In the genomic region with DNA sequence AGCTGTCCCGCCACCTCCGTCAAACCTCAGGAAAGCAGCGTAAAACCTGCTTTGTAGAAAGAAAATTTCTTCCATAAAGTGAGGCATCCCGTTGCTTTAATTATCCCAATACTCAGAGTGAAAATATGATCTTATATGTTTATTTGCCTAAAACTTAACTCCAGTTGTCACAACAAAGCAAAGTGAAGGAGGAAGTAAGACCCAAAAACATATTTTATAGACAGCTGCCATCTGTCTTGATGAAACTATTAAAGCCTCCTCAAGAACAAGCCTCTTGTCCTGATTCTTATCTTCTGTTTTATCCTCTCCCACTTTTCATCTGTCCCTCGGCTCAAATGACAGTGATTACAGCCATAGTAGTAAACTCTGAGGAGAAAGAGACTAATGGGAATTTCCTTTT, we compare ENCODE assay signal across 23 cellular contexts. TPM values are rescaled to one million over a fixed set of nuclear protein-coding genes. Genes with fewer than 3 reads are reported as not detected.
DNase-seq lines count a peak whose midpoint lies in the region; ATAC-seq and TF ChIP-seq lines count a peak whose summit lies in the region.
"Had no signal": no experiment of that assay in that cellular context is flagged by ENCODE, and none has a peak within 500 bp of the region (broad histone marks: within the 10 kb centered on the region; RNA-seq: fewer than 3 reads in every experiment).

No MANE protein-coding gene starts in this region.

- no peak for TF ChIP-seq CTCF in mesothelial cell of epicardium (IDR thresholded peaks at IDR 0.05; ENCODE audit: unreplicated experiment)
- TF ChIP-seq CTCF in type B pancreatic cell (conservative IDR thresholded peaks at IDR 0.05), result no peak

- no peaks in the 10 kb centered on the region for H3K9me3 Mint-ChIP-seq in mesothelial cell of epicardium
- no peaks in the 10 kb centered on the region for H3K9me3 Mint-ChIP-seq in type B pancreatic cell
- H3K9me3 Mint-ChIP-seq: endodermal cell; immature natural killer cell; natural killer cell treated with Interleukin-12 subunit alpha and Interleukin-12 subunit beta and Interleukin-15 and Interleukin-18, amount 100 ng/mL, for 72 hours; T-helper 1 cell treated with Interleukin-12 subunit alpha and Interleukin-12 subunit beta and Interleukin-4 antibody, amounts not matched to agents 30 μg/mL and 1 μg/mL, for 36 hours had no signal

- H3K4me3 Mint-ChIP-seq in mesothelial cell of epicardium, result no peak overlapping the region
- peak overlapping the region; percentile 31 for H3K4me3 Mint-ChIP-seq in type B pancreatic cell
- H3K4me3 Mint-ChIP-seq: endodermal cell; immature natural killer cell; natural killer cell treated with Interleukin-12 subunit alpha and Interleukin-12 subunit beta and Interleukin-15 and Interleukin-18, amount 100 ng/mL, for 72 hours; T-helper 1 cell treated with Interleukin-12 subunit alpha and Interleukin-12 subunit beta and Interleukin-4 antibody, amounts not matched to agents 30 μg/mL and 1 μg/mL, for 36 hours had no signal

- H3K4me1 Mint-ChIP-seq in mesothelial cell of epicardium (peaks cover 45% of the 10 kb centered on the region), type B pancreatic cell (ENCODE audit: unreplicated experiment) (peaks cover 50% of the 10 kb centered on the region)

- no peaks in the 10 kb centered on the region for H3K36me3 Mint-ChIP-seq in mesothelial cell of epicardium
- no peaks in the 10 kb centered on the region for H3K36me3 Mint-ChIP-seq in type B pancreatic cell
- H3K36me3 Mint-ChIP-seq: immature natural killer cell; natural killer cell treated with Interleukin-12 subunit alpha and Interleukin-12 subunit beta and Interleukin-15 and Interleukin-18, amount 100 ng/mL, for 72 hours had no signal

- ATAC-seq in HG03378 (IDR thresholded peaks at IDR 0.05; ENCODE audit: unreplicated experiment) (no peak), HG02610 (IDR thresholded peaks at IDR 0.05; ENCODE audit: unreplicated experiment) (no peak)
- ATAC-seq: left lobe of liver; natural killer cell treated with Interleukin-12 subunit alpha and Interleukin-12 subunit beta and Interleukin-15 and Interleukin-18, amount 100 ng/mL, for 72 hours; sciatic nerve had no signal

- H3K27me3 Mint-ChIP-seq in mesothelial cell of epicardium (ENCODE audit: low read depth) (no peaks in the 10 kb centered on the region), type B pancreatic cell (no peaks in the 10 kb centered on the region)
- H3K27me3 Mint-ChIP-seq: natural killer cell treated with Interleukin-12 subunit alpha and Interleukin-12 subunit beta and Interleukin-15 and Interleukin-18, amount 100 ng/mL, for 72 hours had no signal

- peak overlapping the region; percentile 86 for H3K27ac Mint-ChIP-seq in mesothelial cell of epicardium
- peak overlapping the region; percentile 82 for H3K27ac Mint-ChIP-seq in type B pancreatic cell
- H3K27ac Mint-ChIP-seq: endodermal cell; natural killer cell treated with Interleukin-12 subunit alpha and Interleukin-12 subunit beta and Interleukin-15 and Interleukin-18, amount 100 ng/mL, for 72 hours; T-helper 1 cell treated with Interleukin-12 subunit alpha and Interleukin-12 subunit beta and Interleukin-4 antibody, amounts not matched to agents 30 μg/mL and 1 μg/mL, for 36 hours had no signal

- DNase-seq in NCI-H82 (lab: John Stamatoyannopoulos, UW) (peak; percentile 31), NCI-H82 treated with DMSO at 0.1 percent for 48 hours (lab: John Stamatoyannopoulos, UW; ENCODE audit: unreplicated experiment) (no peak), NCI-H2171 treated with DMSO at 0.1 percent for 48 hours (lab: John Stamatoyannopoulos, UW) (peak; percentile 77), mesothelial cell of epicardium (ENCODE audit: low spot score in 2 of 2, unreplicated experiment in 2 of 2) (no peak), type B pancreatic cell (ENCODE audit: extremely low spot score, unreplicated experiment) (no peak), epidermal melanocyte (ENCODE audit: insufficient read length, low spot score) (no peak)
- DNase-seq: activated CD4-positive, alpha-beta T cell treated with anti-CD3 and anti-CD28 coated beads for 48 hours; activated naive CD4-positive, alpha-beta T cell treated with anti-CD3 and anti-CD28 coated beads, Interleukin-2, amount 50 U/mL, for 16 hours; amygdala; cortex of kidney; EL; esophagus squamous epithelium; immature natural killer cell; NCI-H1436 treated with DMSO at 0.1 percent for 48 hours; RPMI8226; transverse colon had no signal

RNA-seq across cellular contexts. Expression of gene LPIN2, which starts 28.9 kb away (rescaled TPM):
- 39.3 to 44.9 TPM (median 42.2 TPM) in 3 replicates for total RNA-seq in mesothelial cell of epicardium
- total RNA-seq in type B pancreatic cell (ENCODE audit: low replicate concordance), result 17.8 and 26.8 TPM in 2 replicates

Comparison
In these comparisons a context has a peak if more than half of its experiments do, and no peak if none do; other contexts are left out.
1. DNase-seq: peak in NCI-H82 (single experiment) and NCI-H2171 treated with DMSO at 0.1 percent for 48 hours (single experiment); none in NCI-H82 treated with DMSO at 0.1 percent for 48 hours (single experiment), mesothelial cell of epicardium (0 of 2), type B pancreatic cell (single experiment) and epidermal melanocyte (single experiment).